26 cellular contexts compared by ENCODE assay signal in the genomic region with DNA sequence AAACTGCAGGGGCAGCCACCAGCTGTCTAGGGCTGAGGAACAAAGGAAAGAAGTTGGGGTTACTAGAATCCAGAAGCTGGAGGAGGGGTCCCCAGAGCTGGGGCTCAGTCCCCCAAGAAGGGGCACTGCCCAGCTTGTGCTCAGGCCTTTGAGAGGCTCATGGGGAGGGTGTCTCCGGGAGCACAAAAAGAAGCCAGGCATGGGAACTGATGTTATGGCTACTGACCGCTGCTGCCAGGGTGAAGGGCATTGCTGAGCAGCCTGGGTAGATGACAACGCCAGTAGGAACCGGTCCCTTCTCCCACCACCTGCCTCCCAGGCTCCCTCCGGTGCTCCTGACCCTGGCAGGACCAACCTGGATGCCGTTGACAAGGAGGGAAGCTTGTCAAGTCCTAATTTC.
"Had no signal": no experiment of that assay in that cellular context is flagged by ENCODE, and none has a peak within 500 bp of the region (broad histone marks: within the 10 kb centered on the region; RNA-seq: fewer than 3 reads in every experiment).

No MANE protein-coding gene starts in this region.

- H3K9me3 Mint-ChIP-seq: effector memory CD8-positive, alpha-beta T cell had no signal

- H3K9me3 ChIP-seq: adrenal gland, right lobe of liver had no signal

- H3K4me3 Mint-ChIP-seq: activated CD4-positive, alpha-beta memory T cell treated with anti-CD3 and anti-CD28 coated beads, Interleukin-2, amount 10 ng/mL, durations not matched to agents 7 days and 5 days; activated CD4-positive, alpha-beta T cell treated with anti-CD3 and anti-CD28 coated beads, Interleukin-2, amount 10 ng/mL, durations not matched to agents 7 days and 5 days; activated naive CD4-positive, alpha-beta T cell treated with anti-CD3 and anti-CD28 coated beads for 36 hours; activated naive CD8-positive, alpha-beta T cell treated with anti-CD3 and anti-CD28 coated beads for 36 hours; activated T-cell treated with anti-CD3 and anti-CD28 coated beads, Interleukin-2, amount 50 U/mL, for 4 hours; brain; effector memory CD8-positive, alpha-beta T cell; stimulated activated naive CD8-positive, alpha-beta T cell treated with anti-CD3 and anti-CD28 coated beads, Interleukin-15, Interleukin-2, amounts not matched to agents 100 ng/mL and 50 ng/mL, for 24 hours; T-helper 17 cell; type B pancreatic cell had no signal

- H3K27ac ChIP-seq: adrenal gland, ascending aorta, cardiac muscle cell, heart right ventricle, left ventricle myocardium inferior, parathyroid adenoma, right lobe of liver had no signal

- ATAC-seq: activated T-cell treated with anti-CD3 and anti-CD28 coated beads, Interleukin-2, amount 50 U/mL, for 4 hours; effector memory CD8-positive, alpha-beta T cell; SK-N-SH treated with all-trans-retinoic acid at 6 μM for 48 hours; T-helper 17 cell had no signal

- DNase-seq: activated CD4-positive, alpha-beta memory T cell treated with anti-CD3 and anti-CD28 coated beads, Interleukin-2, amount 10 ng/mL, durations not matched to agents 7 days and 5 days; activated CD4-positive, alpha-beta T cell treated with anti-CD3 and anti-CD28 coated beads, Interleukin-2, amount 10 ng/mL, durations not matched to agents 7 days and 5 days; activated CD4-positive, CD25-positive, alpha-beta regulatory T cell treated with anti-CD3 and anti-CD28 coated beads, Interleukin-2, amount 50 U/mL, for 72 hours; activated effector memory CD4-positive, alpha-beta T cell treated with anti-CD3 and anti-CD28 coated beads, Interleukin-2, amount 50 U/mL, for 16 hours; activated naive CD4-positive, alpha-beta T cell treated with anti-CD3 and anti-CD28 coated beads for 36 hours; activated naive CD8-positive, alpha-beta T cell treated with anti-CD3 and anti-CD28 coated beads for 36 hours; activated T-cell treated with anti-CD3 and anti-CD28 coated beads, Interleukin-2, amount 50 U/mL, for 4 hours; cortex of kidney; effector memory CD8-positive, alpha-beta T cell; foreskin melanocyte; heart right ventricle; left ventricle myocardium inferior; nucleus accumbens; right lobe of liver; stimulated activated CD4-positive, alpha-beta T cell treated with anti-CD3 and anti-CD28 coated beads, Interleukin-2, amount 100 ng/mL, for 48 hours; T-helper 17 cell; T1000 had no signal

- H3K4me1 ChIP-seq: adrenal gland, ascending aorta, heart right ventricle, left ventricle myocardium inferior, parathyroid adenoma, right lobe of liver had no signal

- H3K27ac Mint-ChIP-seq: activated CD4-positive, alpha-beta memory T cell treated with anti-CD3 and anti-CD28 coated beads, Interleukin-2, amount 10 ng/mL, durations not matched to agents 7 days and 5 days; activated CD4-positive, alpha-beta T cell treated with anti-CD3 and anti-CD28 coated beads, Interleukin-2, amount 10 ng/mL, durations not matched to agents 7 days and 5 days; activated naive CD4-positive, alpha-beta T cell treated with anti-CD3 and anti-CD28 coated beads for 36 hours; activated naive CD8-positive, alpha-beta T cell treated with anti-CD3 and anti-CD28 coated beads for 36 hours; brain; effector memory CD8-positive, alpha-beta T cell; stimulated activated naive CD8-positive, alpha-beta T cell treated with anti-CD3 and anti-CD28 coated beads, Interleukin-15, Interleukin-2, amounts not matched to agents 100 ng/mL and 50 ng/mL, for 24 hours; T-helper 17 cell; type B pancreatic cell had no signal

- H3K9ac ChIP-seq: parathyroid adenoma had no signal

- H3K36me3 ChIP-seq: adrenal gland, ascending aorta, cardiac muscle cell, heart right ventricle, left ventricle myocardium inferior, right lobe of liver had no signal

- FAIRE-seq: endothelial cell of umbilical vein had no signal

- H3K36me3 Mint-ChIP-seq: activated naive CD8-positive, alpha-beta T cell treated with anti-CD3 and anti-CD28 coated beads for 36 hours; brain; type B pancreatic cell had no signal

- H3K27me3 Mint-ChIP-seq: activated CD4-positive, alpha-beta memory T cell treated with anti-CD3 and anti-CD28 coated beads, Interleukin-2, amount 10 ng/mL, durations not matched to agents 7 days and 5 days; activated CD4-positive, alpha-beta T cell treated with anti-CD3 and anti-CD28 coated beads, Interleukin-2, amount 10 ng/mL, durations not matched to agents 7 days and 5 days; activated naive CD8-positive, alpha-beta T cell treated with anti-CD3 and anti-CD28 coated beads for 36 hours; brain; effector memory CD8-positive, alpha-beta T cell; stimulated activated naive CD8-positive, alpha-beta T cell treated with anti-CD3 and anti-CD28 coated beads, Interleukin-15, Interleukin-2, amounts not matched to agents 100 ng/mL and 50 ng/mL, for 24 hours; T-helper 17 cell; type B pancreatic cell had no signal

- H3K4me3 ChIP-seq: adrenal gland, ascending aorta, cardiac muscle cell, heart right ventricle, left ventricle myocardium inferior, right lobe of liver had no signal

- H3K4me1 Mint-ChIP-seq: activated CD4-positive, alpha-beta memory T cell treated with anti-CD3 and anti-CD28 coated beads, Interleukin-2, amount 10 ng/mL, durations not matched to agents 7 days and 5 days; activated CD4-positive, alpha-beta T cell treated with anti-CD3 and anti-CD28 coated beads, Interleukin-2, amount 10 ng/mL, durations not matched to agents 7 days and 5 days; activated naive CD8-positive, alpha-beta T cell treated with anti-CD3 and anti-CD28 coated beads for 36 hours; brain; T-helper 17 cell had no signal
